8 cellular contexts compared by ENCODE assay signal in genomic region chr5:7878381-7878873, GRCh38. TPM values are rescaled to one million over a fixed set of nuclear protein-coding genes. Genes with fewer than 3 reads are reported as not detected.
DNase-seq lines count a peak whose midpoint lies in the region; ATAC-seq and TF ChIP-seq lines count a peak whose summit lies in the region.

No MANE protein-coding gene starts in this region.

- DNase-seq in activated CD4-positive, CD25-positive, alpha-beta regulatory T cell treated with anti-CD3 and anti-CD28 coated beads, Interleukin-2, amount 50 U/mL, for 72 hours: no peak
- DNase-seq in RWPE1 (ENCODE audit: low spot score) (peak; percentile 13), lung (ENCODE audit: low spot score) (no peak), NCI-H2196 treated with DMSO at 0.1 percent for 48 hours (lab: John Stamatoyannopoulos, UW; ENCODE audit: unreplicated experiment) (no peak), NCI-H446 treated with DMSO at 0.1 percent for 48 hours (lab: John Stamatoyannopoulos, UW) (no peak), sigmoid colon (no peak)

- no peak for TF ChIP-seq POLR2A in sigmoid colon (IDR thresholded peaks at IDR 0.05)

- TF ChIP-seq CTCF in RWPE1 (conservative IDR thresholded peaks at IDR 0.05; ENCODE audit: low read depth) (no peak), lung (IDR thresholded peaks at IDR 0.05; ENCODE audit: control extremely low read depth, extremely low read depth) (no peak), sigmoid colon (IDR thresholded peaks at IDR 0.05) (no peak)

- intact Hi-C loops in sigmoid colon (cut with DNase I): no loop called here

- H3K9me3 ChIP-seq in lung (ENCODE audit: control insufficient read depth in 2 of 2, insufficient read depth in 1 of 2, low read length in 1 of 2) (no peaks in the 10 kb centered on the region), sigmoid colon (no peaks in the 10 kb centered on the region)

- peaks cover 24 to 46% of the 10 kb centered on the region in 2 donors for H3K36me3 ChIP-seq in lung (ENCODE audit: control insufficient read depth in 2 of 2, insufficient read depth in 2 of 2, low read length in 2 of 2)
- H3K36me3 ChIP-seq in sigmoid colon: peaks cover 13 to 86% (median 20%) of the 10 kb centered on the region in 4 donors

- POLR2A ChIA-PET in RWPE1 (lab: Yijun Ruan, JAX; ENCODE audit: low non-redundant PET): no interaction called here

- peak; percentile 68 to 76 for ATAC-seq in activated CD4-positive, CD25-positive, alpha-beta regulatory T cell treated with anti-CD3 and anti-CD28 coated beads, Interleukin-2, amount 50 U/mL, for 24 hours
- peak; percentile 98 for ATAC-seq in HG02884 (IDR thresholded peaks at IDR 0.05; ENCODE audit: unreplicated experiment)
- peak; percentile 61 for ATAC-seq in lung (ENCODE audit: insufficient read depth, low FRiP score)

- no peaks in the 10 kb centered on the region for H3K27me3 ChIP-seq in lung (ENCODE audit: control insufficient read depth, insufficient read depth)
- H3K27me3 ChIP-seq in sigmoid colon: no peaks in the 10 kb centered on the region

- TF ChIP-seq EP300 in sigmoid colon (IDR thresholded peaks at IDR 0.05): no peak

- H3K27ac ChIP-seq in RWPE1 (no peak overlapping the region), lung (ENCODE audit: low read depth in 1 of 2, low read length in 1 of 2) (no peak overlapping the region), sigmoid colon (no peak overlapping the region)

- H3K4me3 ChIP-seq in lung (no peak overlapping the region), sigmoid colon (no peak overlapping the region)

- CTCF ChIA-PET in RWPE1 (lab: Yijun Ruan, JAX): interaction anchor here (1.4 kb wide), 1 partner anchor 9 kb away, joined by 4 read pairs; no protein-coding TSS in a partner anchor

- H3K4me1 ChIP-seq in lung (ENCODE audit: control insufficient read depth in 2 of 2, insufficient read depth in 2 of 2, low read length in 2 of 2) (peaks cover 0 to 13% of the 10 kb centered on the region in 2 donors), sigmoid colon (no peaks in the 10 kb centered on the region)

RNA-seq across cellular contexts. Expression of gene MTRR, which starts 9.5 kb away (rescaled TPM):
- 100 to 1,000 TPM in 1 of 2 donors, 10 to 100 TPM in 1; 85.0 to 115 TPM for total RNA-seq in lung
- 10 to 100 TPM; 31.0 to 59.3 TPM for polyA plus RNA-seq in lung
- 10 to 100 TPM; 44.4 to 50.4 (median 49.9) TPM for total RNA-seq in sigmoid colon
- 10 to 100 TPM; 13.8 to 22.5 (median 17.3) TPM for polyA plus RNA-seq in sigmoid colon

RNA-seq across cellular contexts. Expression of gene FASTKD3, which starts 9.6 kb away (rescaled TPM):
- 10 to 100 TPM in 1 of 2 donors, 1 to 10 TPM in 1; 6.7 to 17.6 TPM for total RNA-seq in lung
- polyA plus RNA-seq in lung: 10 to 100 TPM in 1 of 2 donors, 1 to 10 TPM in 1; 9.3 to 17.7 TPM
- 10 to 100 TPM in 1 of 4 donors, 1 to 10 TPM in 3; 3.0 to 11.1 (median 6.1) TPM for total RNA-seq in sigmoid colon
- polyA plus RNA-seq in sigmoid colon: 10 to 100 TPM; 10.3 to 23.4 (median 15.5) TPM

RNA-seq across cellular contexts. Expression of gene CFAP90, which starts 27.5 kb away (rescaled TPM):
- total RNA-seq in lung (10 to 100 TPM; 14.2 to 29.8 TPM), sigmoid colon (under 1 TPM in 1 of 4 donors, not detected in 3; 0.81 TPM)
- polyA plus RNA-seq in lung (10 to 100 TPM; 13.0 to 17.1 TPM), sigmoid colon (under 1 TPM in 1 of 3 donors, not detected in 2; 0.04 TPM)

Comparison
In these comparisons a context has a peak if more than half of its experiments do, and no peak if none do; other contexts are left out.
1. RNA of gene CFAP90, which starts 27.5 kb away (total RNA-seq): 14.2 to 29.8 TPM in lung; 0.81 TPM in sigmoid colon; every median in the first group is over 4 times any median in the second.
2. Peak in every context shown above with its lines, with median percentiles within 50 percentile points of each other: ATAC-seq.